In genomic region chr5:171269717-171270116, GRCh38 we compare ENCODE assay signal across 1 cellular context.
TF ChIP-seq lines count a peak whose summit lies in the region.

No MANE protein-coding gene starts in this region.

TF ChIP-seq in IMR-90, 13 proteins besides CTCF, POLR2A, EP300 and RAD21 (continued from another document):
- TF ChIP-seq ELK1 (IDR thresholded peaks at IDR 0.05; ENCODE audit: borderline replicate concordance, low read depth, low read length), result no peak
- TF ChIP-seq NFE2L2 (IDR thresholded peaks at IDR 0.05; ENCODE audit: low read depth, low read length), result 0 out of 2 replicates have a peak, but pooled peaks have one; percentile 1
- no peak for TF ChIP-seq USF2 (IDR thresholded peaks at IDR 0.05; ENCODE audit: low read depth, low read length)
- no peak for TF ChIP-seq SMC3 (IDR thresholded peaks at IDR 0.05; ENCODE audit: low read depth, low read length)
TF ChIP-seq in IMR-90: peak in this region for 3.
